ENCODE assay signal across 28 cellular contexts in the genomic region with DNA sequence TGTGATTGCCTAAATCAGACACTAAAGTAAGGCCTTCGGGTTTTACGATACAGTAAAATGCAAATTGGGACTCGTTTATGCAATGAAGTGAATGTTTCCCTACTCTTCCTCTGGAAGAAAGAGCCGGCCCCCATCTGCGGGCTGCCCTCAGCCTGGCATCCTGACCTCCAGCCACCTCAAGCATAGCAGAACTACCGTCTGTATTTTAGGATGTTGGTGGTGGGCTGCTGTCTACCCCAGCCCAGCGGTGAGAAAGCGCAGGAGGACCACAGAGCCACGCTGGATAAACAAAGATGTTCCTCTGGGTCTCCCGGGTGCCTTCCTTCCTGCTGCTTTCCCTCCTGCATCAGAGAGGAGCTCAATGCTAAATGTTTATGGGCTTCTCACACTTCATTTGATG.
"Had no signal": no experiment of that assay in that cellular context is flagged by ENCODE, and none has a peak within 500 bp of the region (broad histone marks: within the 10 kb centered on the region; RNA-seq: fewer than 3 reads in every experiment).

No MANE protein-coding gene starts in this region.

- H3K27ac ChIP-seq: brain microvascular endothelial cell, SK-N-MC had no signal

- H3K4me1 Mint-ChIP-seq: activated naive CD4-positive, alpha-beta T cell treated with anti-CD3 and anti-CD28 coated beads, Interleukin-2, amount 10 ng/mL, durations not matched to agents 7 days and 5 days; activated naive CD8-positive, alpha-beta T cell treated with anti-CD3 and anti-CD28 coated beads, Interleukin-2, amount 50 U/mL, for 24 hours had no signal

- H3K27me3 Mint-ChIP-seq: activated CD4-positive, alpha-beta memory T cell treated with anti-CD3 and anti-CD28 coated beads for 36 hours; activated naive CD4-positive, alpha-beta T cell treated with anti-CD3 and anti-CD28 coated beads, Interleukin-2, amount 10 ng/mL, durations not matched to agents 7 days and 5 days; activated naive CD8-positive, alpha-beta T cell; activated naive CD8-positive, alpha-beta T cell treated with anti-CD3 and anti-CD28 coated beads, Interleukin-2, amount 50 U/mL, for 24 hours; IgD-negative memory B cell had no signal

- H3K36me3 Mint-ChIP-seq: activated CD4-positive, alpha-beta memory T cell treated with anti-CD3 and anti-CD28 coated beads for 36 hours; activated naive CD4-positive, alpha-beta T cell treated with anti-CD3 and anti-CD28 coated beads, Interleukin-2, amount 10 ng/mL, durations not matched to agents 7 days and 5 days had no signal

- ATAC-seq: activated naive CD8-positive, alpha-beta T cell treated with anti-CD3 and anti-CD28 coated beads, Interleukin-2, amount 50 U/mL, for 24 hours; PC-3 had no signal

- H3K4me3 ChIP-seq: SK-N-MC had no signal

- H3K27me3 ChIP-seq: brain microvascular endothelial cell had no signal

- DNase-seq: activated CD4-positive, alpha-beta memory T cell treated with anti-CD3 and anti-CD28 coated beads for 36 hours; activated CD4-positive, alpha-beta T cell treated with anti-CD3 and anti-CD28 coated beads for 4 hours; activated CD4-positive, alpha-beta T cell treated with anti-CD3 and anti-CD28 coated beads, Interleukin-2, amount 50 U/mL, for 1 hour; activated CD8-positive, alpha-beta memory T cell treated with anti-CD3 and anti-CD28 coated beads, Interleukin-2, amount 50 U/mL, for 4 hours; activated effector memory CD4-positive, alpha-beta T cell treated with Interleukin-2 at 50 U/mL for 16 hours; activated naive CD4-positive, alpha-beta T cell treated with anti-CD3 and anti-CD28 coated beads, Interleukin-2, amount 10 ng/mL, durations not matched to agents 7 days and 5 days; activated naive CD8-positive, alpha-beta T cell treated with anti-CD3 and anti-CD28 coated beads, Interleukin-2, amount 50 U/mL, for 24 hours; activated T-cell treated with anti-CD3 and anti-CD28 coated beads for 4 hours; activated T-cell treated with anti-CD3 and anti-CD28 coated beads, Interleukin-2, amount 50 U/mL, for 48 hours; brain microvascular endothelial cell; central memory CD4-positive, alpha-beta T cell; Kasumi-1; KBM-7; MM.1S; MV-4-11; NCI-H1092; NCI-H1436 treated with DMSO at 0.1 percent for 48 hours; NCI-H1694 treated with DMSO at 0.1 percent for 48 hours; NCI-H2029; NCI-H345; NCI-H526; NCI-H748 treated with DMSO at 0.1 percent for 48 hours; NK-92 treated with Interleukin-12 subunit alpha and Interleukin-12 subunit beta, amount 100 ng/mL, for 24 hours; PC-3; T1000 had no signal

- H3K36me3 ChIP-seq: brain microvascular endothelial cell had no signal

- H3K9me3 Mint-ChIP-seq: activated CD4-positive, alpha-beta memory T cell treated with anti-CD3 and anti-CD28 coated beads for 36 hours; activated naive CD4-positive, alpha-beta T cell treated with anti-CD3 and anti-CD28 coated beads, Interleukin-2, amount 10 ng/mL, durations not matched to agents 7 days and 5 days; activated naive CD8-positive, alpha-beta T cell treated with anti-CD3 and anti-CD28 coated beads, Interleukin-2, amount 50 U/mL, for 24 hours; IgD-negative memory B cell had no signal

- H3K27ac Mint-ChIP-seq: activated CD4-positive, alpha-beta memory T cell treated with anti-CD3 and anti-CD28 coated beads for 36 hours; activated naive CD4-positive, alpha-beta T cell treated with anti-CD3 and anti-CD28 coated beads, Interleukin-2, amount 10 ng/mL, durations not matched to agents 7 days and 5 days; activated naive CD8-positive, alpha-beta T cell; activated naive CD8-positive, alpha-beta T cell treated with anti-CD3 and anti-CD28 coated beads, Interleukin-2, amount 50 U/mL, for 24 hours had no signal

- H3K4me3 Mint-ChIP-seq: activated CD4-positive, alpha-beta memory T cell treated with anti-CD3 and anti-CD28 coated beads for 36 hours; activated naive CD4-positive, alpha-beta T cell treated with anti-CD3 and anti-CD28 coated beads, Interleukin-2, amount 10 ng/mL, durations not matched to agents 7 days and 5 days; activated naive CD8-positive, alpha-beta T cell; activated naive CD8-positive, alpha-beta T cell treated with anti-CD3 and anti-CD28 coated beads, Interleukin-2, amount 50 U/mL, for 24 hours; IgD-negative memory B cell had no signal
